8 cellular contexts compared by ENCODE assay signal in genomic region chr1:51519048-51519856, GRCh38. TPM values are rescaled to one million over a fixed set of nuclear protein-coding genes. Genes with fewer than 3 reads are reported as not detected.
DNase-seq lines count a peak whose midpoint lies in the region; ATAC-seq and TF ChIP-seq lines count a peak whose summit lies in the region.

Gene EPS15, minus strand, starts transcription at chr1:51519266. Its CDS starts 35 bp downstream, at chr1:51519231.

- no peaks in the 10 kb centered on the region; the same call in 1 of the 2 replicates for H3K9me3 ChIP-seq in OCI-LY7 (ENCODE audit: low read length)

- H3K9me2 ChIP-seq in OCI-LY7 (ENCODE audit: insufficient read depth, low read length): no peaks in the 10 kb centered on the region

- H4K20me1 ChIP-seq in OCI-LY7 (ENCODE audit: insufficient read depth, low read length): peaks cover 9% of the 10 kb centered on the region

- no peaks in the 10 kb centered on the region for H3K36me3 ChIP-seq in OCI-LY7 (ENCODE audit: insufficient read depth, low read length)

- H3K4me3 ChIP-seq in OCI-LY7 (ENCODE audit: low read depth, low read length, poor library complexity, severe bottlenecking): peak within 1 kb of the TSS; percentile 95

- DNase-seq in CMK (ENCODE audit: low read depth): peak; percentile 76
- DNase-seq in HT-29 (ENCODE audit: low spot score): peak; percentile 82
- peak; percentile 89 for DNase-seq in OCI-LY7 (ENCODE audit: low spot score)
- DNase-seq in activated T-cell treated with anti-CD3 and anti-CD28 coated beads for 4 hours: peak; percentile 76
- DNase-seq in epidermal melanocyte (ENCODE audit: insufficient read length, low spot score): peak; percentile 87
- peak; percentile 45 for DNase-seq in middle frontal gyrus (ENCODE audit: extremely low spot score, low spot score)
- peak; percentile 70 to 78 for DNase-seq in stimulated activated CD8-positive, alpha-beta memory T cell treated with anti-CD3 and anti-CD28 coated beads, Interleukin-2, amount 100 ng/mL, for 1 hour (ENCODE audit: low read depth in 2 of 2)

- peaks cover 22% of the 10 kb centered on the region for H3K4me1 ChIP-seq in OCI-LY7 (ENCODE audit: insufficient read depth, low read length, poor library complexity, severe bottlenecking)

- H3K79me2 ChIP-seq in OCI-LY7 (ENCODE audit: insufficient read depth, low read depth, low read length): peaks cover 43% of the 10 kb centered on the region

- POLR2A ChIA-PET in OCI-LY7 (lab: Charles Lee): interaction anchor here (0.6 to 1.2 kb wide), 3 partner anchors 15 to 212 kb away, joined by 3 to 5 read pairs (median 3); no protein-coding TSS in a partner anchor

- no TSS peak for BruUV-seq in OCI-LY7 (replicated peaks; lab: Mats Ljungman, UMichigan)

- intact Hi-C loops in OCI-LY7 (cut with micrococcal nuclease; ENCODE audit: unreplicated experiment): loop anchor here (2.0 to 5.0 kb wide), 4 partner anchors 97 to 552 kb away; partner anchors contain the start of gene NRDC

- peak; percentile 74 for ATAC-seq in GM19463 (IDR thresholded peaks at IDR 0.05; ENCODE audit: unreplicated experiment)

- H3K27ac ChIP-seq in OCI-LY7 (ENCODE audit: low read depth, low read length, poor library complexity, severe bottlenecking): peak within 1 kb of the TSS; percentile 82

- CTCF ChIA-PET in OCI-LY7 (lab: Charles Lee; ENCODE audit: unreplicated experiment): no interaction called here

- peak within 1 kb of the TSS; percentile 93 for H3K4me2 ChIP-seq in OCI-LY7 (ENCODE audit: low read length)

- peak within 1 kb of the TSS; percentile 60 for H2AFZ ChIP-seq in OCI-LY7 (ENCODE audit: low read length)

- TF ChIP-seq CTCF in OCI-LY7 (conservative IDR thresholded peaks at IDR 0.05; ENCODE audit: low read length): no peak

RNA-seq across cellular contexts. Expression of gene EPS15, which starts in this region (rescaled TPM):
- total RNA-seq in HT-29 (2014; rRNA removed; shearing (Covaris generic)): 7.6 and 9.4 TPM in 2 replicates
- total RNA-seq in OCI-LY7 (2014; rRNA removed; shearing (Covaris generic)): 23.8 and 35.5 TPM in 2 replicates
- total RNA-seq in OCI-LY7 (2022): 73.2 and 79.4 TPM in 2 replicates

Comparison
In these comparisons a context has a peak if more than half of its experiments do, and no peak if none do; other contexts are left out.
1. Peak in every context shown above with its lines: DNase-seq, ATAC-seq, H3K4me3 ChIP-seq and H3K27ac ChIP-seq.